13 cellular contexts compared by ENCODE assay signal in genomic region chrY:12898604-12899003, GRCh38. TPM values are rescaled to one million over a fixed set of nuclear protein-coding genes. Genes with fewer than 3 reads are reported as not detected.
DNase-seq lines count a peak whose midpoint lies in the region; TF ChIP-seq lines count a peak whose summit lies in the region.
"Had no signal": no experiment of that assay in that cellular context is flagged by ENCODE, and none has a peak within 500 bp of the region (broad histone marks: within the 10 kb centered on the region; RNA-seq: fewer than 3 reads in every experiment).

No MANE protein-coding gene starts in this region.

- H3K27ac ChIP-seq in VCaP (peak overlapping the region; percentile 69), suprapubic skin (no peak overlapping the region), Peyer's patch (no peak overlapping the region), left ventricle myocardium inferior (replicated peaks) (no peak overlapping the region)
- H3K27ac ChIP-seq: BLaER1 had no signal

- H3K4me3 ChIP-seq in LNCaP clone FGC (ENCODE audit: low read depth, low read length) (no peak overlapping the region), suprapubic skin (no peak overlapping the region), Peyer's patch (no peak overlapping the region), left ventricle myocardium inferior (no peak overlapping the region)
- H3K4me3 ChIP-seq: BLaER1 had no signal

- no peak for TF ChIP-seq CTCF in LNCaP clone FGC (IDR thresholded peaks at IDR 0.05; ENCODE audit: control insufficient read depth, extremely low read depth, insufficient read depth)
- no peak for TF ChIP-seq CTCF in VCaP (conservative IDR thresholded peaks at IDR 0.05)
- TF ChIP-seq CTCF in suprapubic skin (IDR thresholded peaks at IDR 0.05), result no peak
- no peak for TF ChIP-seq CTCF in Peyer's patch (IDR thresholded peaks at IDR 0.05)
- TF ChIP-seq CTCF in left ventricle myocardium inferior (IDR thresholded peaks at IDR 0.05; ENCODE audit: borderline replicate concordance), result no peak

- TF ChIP-seq POLR2A in suprapubic skin (IDR thresholded peaks at IDR 0.05) (no peak), Peyer's patch (IDR thresholded peaks at IDR 0.05) (no peak)

- intact Hi-C loops in left ventricle myocardium inferior (cut with micrococcal nuclease), result no loop called here

- peak; percentile 51 for DNase-seq in DMS79 treated with DMSO at 0.1 percent for 48 hours (lab: John Stamatoyannopoulos, UW)
- DNase-seq in LNCaP clone FGC (ENCODE audit: low read depth), result peak; percentile 42
- DNase-seq in suprapubic skin (ENCODE audit: low spot score in 2 of 2), result no peak
- no peak for DNase-seq in DMS153 (lab: John Stamatoyannopoulos, UW)
- no peak for DNase-seq in Peyer's patch
- no peak for DNase-seq in left ventricle myocardium inferior
- DNase-seq: 8988T; CD4-positive, alpha-beta memory T cell; H9; IMR-90 had no signal

- no peaks in the 10 kb centered on the region for H3K9me3 ChIP-seq in suprapubic skin
- H3K9me3 ChIP-seq in Peyer's patch, result no peaks in the 10 kb centered on the region
- no peaks in the 10 kb centered on the region for H3K9me3 ChIP-seq in left ventricle myocardium inferior (replicated peaks)
- H3K9me3 ChIP-seq: BLaER1 had no signal

- no peaks in the 10 kb centered on the region for H3K27me3 ChIP-seq in suprapubic skin
- H3K27me3 ChIP-seq in Peyer's patch, result no peaks in the 10 kb centered on the region
- H3K27me3 ChIP-seq in left ventricle myocardium inferior (ENCODE audit: low read depth), result no peaks in the 10 kb centered on the region
- H3K27me3 ChIP-seq: BLaER1 had no signal

- no peaks in the 10 kb centered on the region for H3K36me3 ChIP-seq in suprapubic skin
- no peaks in the 10 kb centered on the region for H3K36me3 ChIP-seq in Peyer's patch
- no peaks in the 10 kb centered on the region for H3K36me3 ChIP-seq in left ventricle myocardium inferior
- H3K36me3 ChIP-seq: BLaER1 had no signal

- no peaks in the 10 kb centered on the region for H3K4me1 ChIP-seq in suprapubic skin
- H3K4me1 ChIP-seq in Peyer's patch, result no peaks in the 10 kb centered on the region
- no peaks in the 10 kb centered on the region for H3K4me1 ChIP-seq in left ventricle myocardium inferior
- H3K4me1 ChIP-seq: BLaER1 had no signal

- TF ChIP-seq EP300 in suprapubic skin (IDR thresholded peaks at IDR 0.05), result no peak

- no CpG with 5 or more reads among the region's 2 CpGs for WGBS in suprapubic skin

RNA-seq across cellular contexts. Expression of gene DDX3Y, which starts 6.1 kb away (rescaled TPM):
- total RNA-seq in suprapubic skin (10 to 100 TPM in 2 of 4 donors, under 1 TPM in 2; 0.16 to 81.4 (median 28.0) TPM), Peyer's patch (10 to 100 TPM in 2 of 4 donors, not detected in 2; 34.9 to 67.4 TPM), left ventricle myocardium inferior (36.9 TPM)
- total RNA-seq: A673, H9, IMR-90 had no signal

Comparison
In these comparisons a context has a peak if more than half of its experiments do, and no peak if none do; other contexts are left out.
1. DNase-seq: peak in DMS79 treated with DMSO at 0.1 percent for 48 hours (single experiment) and LNCaP clone FGC (single experiment); none in suprapubic skin (0 of 2), DMS153 (single experiment), Peyer's patch (0 of 3) and left ventricle myocardium inferior (single experiment).